Comparison of ENCODE assay signal across 9 cellular contexts in genomic region chr5:140322751-140323731, GRCh38. TPM values are rescaled to one million over a fixed set of nuclear protein-coding genes. Genes with fewer than 3 reads are reported as not detected.
DNase-seq lines count a peak whose midpoint lies in the region; ATAC-seq and TF ChIP-seq lines count a peak whose summit lies in the region.
"Had no signal": no experiment of that assay in that cellular context is flagged by ENCODE, and none has a peak within 500 bp of the region (broad histone marks: within the 10 kb centered on the region; RNA-seq: fewer than 3 reads in every experiment).

No MANE protein-coding gene starts in this region.

- H3K4me3 ChIP-seq in body of pancreas = no peak overlapping the region

- H3K4me1 ChIP-seq in body of pancreas = peaks cover 36% of the 10 kb centered on the region

- no peaks in the 10 kb centered on the region for H3K27me3 ChIP-seq in body of pancreas

- peak; percentile 87 for ATAC-seq in body of pancreas
- peak; percentile 58 for ATAC-seq in left lobe of liver
- no peak for ATAC-seq in GM21390 (IDR thresholded peaks at IDR 0.05; ENCODE audit: unreplicated experiment)
- no peak for ATAC-seq in HG02981 (IDR thresholded peaks at IDR 0.05; ENCODE audit: unreplicated experiment)

- peak; percentile 98 for DNase-seq in HT1080 (ENCODE audit: low read depth)
- peak; percentile 74 to 88 (median 82) for DNase-seq in body of pancreas
- DNase-seq in left lobe of liver (ENCODE audit: low spot score) = no peak
- DNase-seq in superior temporal gyrus (ENCODE audit: extremely low spot score) = peak; percentile 65
- no peak for DNase-seq in ecto neural progenitor cell (ENCODE audit: low spot score)
- no peak for DNase-seq in NCI-H2227 treated with DMSO at 0.1 percent for 48 hours (lab: John Stamatoyannopoulos, UW)
- DNase-seq: effector CD4-positive, alpha-beta T cell had no signal

- no peaks in the 10 kb centered on the region for H3K36me3 ChIP-seq in body of pancreas (replicated peaks in 1 of 2; ENCODE audit: insufficient read depth in 1 of 2, low read depth in 2 of 2)

- TF ChIP-seq CTCF in body of pancreas (IDR thresholded peaks at IDR 0.05) = no peak

- intact Hi-C loops in body of pancreas (cut with DNase I) = no loop called here

- H3K27ac ChIP-seq in body of pancreas = peak overlapping the region; percentile 76 to 89 (median 88)

- H3K9me3 ChIP-seq in body of pancreas = no peaks in the 10 kb centered on the region

- WGBS in body of pancreas, 2 donors = 11 to 23% methylated on average over 7 to 9 of the region's 9 CpGs

- TF ChIP-seq POLR2A in body of pancreas (IDR thresholded peaks at IDR 0.05) = peak in 2 of 3 donors; percentile 21 to 34

RNA-seq across cellular contexts. Expression of gene PFDN1, which starts 20.1 kb away (rescaled TPM):
- total RNA-seq in HT1080 (2014; rRNA removed; shearing (Covaris generic)) = 114 and 149 TPM in 2 replicates
- 174 and 198 TPM in 2 replicates for polyA plus RNA-seq in HT1080 (2015; cell fraction: cytosol; rRNA removed)
- polyA plus RNA-seq in HT1080 (2015; cell fraction: nucleus; rRNA removed) = 73.5 and 77.0 TPM in 2 replicates
- 10 to 100 TPM; 37.6 to 54.1 TPM for total RNA-seq in body of pancreas
- 11.0 TPM for total RNA-seq in left lobe of liver

RNA-seq across cellular contexts. Expression of gene HBEGF, which starts 23.4 kb away (rescaled TPM):
- total RNA-seq in HT1080 (2014; rRNA removed; shearing (Covaris generic)) = 55.7 and 61.2 TPM in 2 replicates
- 108 and 109 TPM in 2 replicates for polyA plus RNA-seq in HT1080 (2015; cell fraction: cytosol; rRNA removed)
- 89.7 and 96.6 TPM in 2 replicates for polyA plus RNA-seq in HT1080 (2015; cell fraction: nucleus; rRNA removed)
- 1 to 10 TPM; 3.1 to 7.3 TPM for total RNA-seq in body of pancreas
- total RNA-seq in left lobe of liver = 0.70 TPM

RNA-seq across cellular contexts. Expression of gene SLC4A9, which starts 37.0 kb away (rescaled TPM):
- total RNA-seq in HT1080 (2014; rRNA removed; shearing (Covaris generic)) = not detected in 2 replicates
- not detected in 2 replicates for polyA plus RNA-seq in HT1080 (2015; cell fraction: cytosol; rRNA removed)
- 0.27 and 0.36 TPM in 2 replicates for polyA plus RNA-seq in HT1080 (2015; cell fraction: nucleus; rRNA removed)
- not detected for total RNA-seq in body of pancreas
- total RNA-seq in left lobe of liver = 0.10 TPM

Comparison
In these comparisons a context has a peak if more than half of its experiments do, and no peak if none do; other contexts are left out.
1. DNase-seq: peak in HT1080 (single experiment), body of pancreas (4 of 4) and superior temporal gyrus (single experiment); none in left lobe of liver (single experiment), ecto neural progenitor cell (single experiment) and NCI-H2227 treated with DMSO at 0.1 percent for 48 hours (single experiment).
2. ATAC-seq: peak in body of pancreas (single experiment) and left lobe of liver (single experiment); none in GM21390 (single experiment) and HG02981 (single experiment).